In genomic region chr17:44518032-44518431, GRCh38 we compare ENCODE assay signal across 20 cellular contexts. TPM values are rescaled to one million over a fixed set of nuclear protein-coding genes. Genes with fewer than 3 reads are reported as not detected.
A peak's percentile ranks its signal among the peaks of the same experiment; 100 is the strongest.
DNase-seq lines count a peak whose midpoint lies in the region; ATAC-seq, FAIRE-seq and TF ChIP-seq lines count a peak whose summit lies in the region.
"Had no signal": no experiment of that assay in that cellular context is flagged by ENCODE, and none has a peak within 500 bp of the region (broad histone marks: within the 10 kb centered on the region; RNA-seq: fewer than 3 reads in every experiment).

No MANE protein-coding gene starts in this region.

- TF ChIP-seq EP300 in A549 (IDR thresholded peaks at IDR 0.05): no peak

- FAIRE-seq in A549 (lab: Jason Lieb, UNC): no peak

- DNase-seq in A549 (ENCODE audit: low read depth in 1 of 2, low spot score in 1 of 2): no peak
- peak; percentile 54 for DNase-seq in HK-2 (ENCODE audit: unreplicated experiment)
- peak; percentile 54 to 59 for DNase-seq in cardiac fibroblast (ENCODE audit: low read depth in 2 of 2)
- DNase-seq in kidney epithelial cell (ENCODE audit: low read depth): peak; percentile 43
- DNase-seq in NCI-H524 treated with DMSO at 0.1 percent for 48 hours (lab: John Stamatoyannopoulos, UW): no peak
- no peak for DNase-seq in stimulated activated naive CD4-positive, alpha-beta T cell treated with Interleukin-2 at 50 U/mL for 16 hours (lab: John Stamatoyannopoulos, UW)
- no peak for DNase-seq in NCI-H2081 (lab: John Stamatoyannopoulos, UW)
- DNase-seq: 8988T; activated CD4-positive, CD25-positive, alpha-beta regulatory T cell treated with anti-CD3 and anti-CD28 coated beads, Interleukin-2, amount 50 U/mL, for 72 hours; activated effector memory CD4-positive, alpha-beta T cell treated with Interleukin-2 at 50 U/mL for 16 hours; amniotic stem cell; CD4-positive, alpha-beta T cell; naive thymus-derived CD8-positive, alpha-beta T cell; NCI-H510A treated with DMSO at 0.1 percent for 48 hours; T-helper 9 cell; trophoblast cell had no signal

- peak overlapping the region in 1 of 2 experiments; percentile 12; a peak in 1 of 6 replicates for H3K27ac ChIP-seq in A549
- H3K27ac ChIP-seq: SJSA1 had no signal

- H3K36me3 ChIP-seq in kidney epithelial cell (ENCODE audit: control insufficient read depth, insufficient read depth, low read length): no peaks in the 10 kb centered on the region
- H3K36me3 ChIP-seq: SJSA1 had no signal

- 19% methylated on average over 3 of the region's 3 CpGs for WGBS in A549 (ENCODE audit: missing lambda C conversion rate)

- no peak overlapping the region for H3K4me3 ChIP-seq in A549
- H3K4me3 ChIP-seq in cardiac fibroblast (replicated peaks in 1 of 2; ENCODE audit: low read depth in 2 of 2, low read length in 2 of 2): no peak overlapping the region
- no peak overlapping the region for H3K4me3 ChIP-seq in kidney epithelial cell (ENCODE audit: low read depth, low read length)
- H3K4me3 ChIP-seq: lung, SJSA1 had no signal

- TF ChIP-seq CTCF in A549 (IDR thresholded peaks at IDR 0.05): no peak
- no peak for TF ChIP-seq CTCF in cardiac fibroblast (IDR thresholded peaks at IDR 0.05; ENCODE audit: low read depth, low read length)
- no peak for TF ChIP-seq CTCF in kidney epithelial cell (IDR thresholded peaks at IDR 0.05; ENCODE audit: insufficient read depth, low read length, poor library complexity, severe bottlenecking)

- H3K4me1 ChIP-seq in A549: peaks cover 6% of the 10 kb centered on the region; the same call in 1 of the 3 replicates

- no peak for TF ChIP-seq POLR2A in A549 (IDR thresholded peaks at IDR 0.05; ENCODE audit: low read length)

- TF ChIP-seq RAD21 in A549 (conservative IDR thresholded peaks at IDR 0.05 in 1 of 2, IDR thresholded peaks at IDR 0.05 in 1 of 2): no peak

- no peaks in the 10 kb centered on the region for H3K27me3 ChIP-seq in kidney epithelial cell (ENCODE audit: control insufficient read depth, insufficient read depth, low read length)
- H3K27me3 ChIP-seq: SJSA1 had no signal

- ATAC-seq in A549 (peak in 1 of 2 experiments; percentile 50; a peak in 2 of 6 replicates), GM19397 (IDR thresholded peaks at IDR 0.05; ENCODE audit: unreplicated experiment) (no peak)
- ATAC-seq: naive thymus-derived CD8-positive, alpha-beta T cell; stimulated activated memory B cell treated with anti-CD40 and anti-IgM and Interleukin-4, amounts not matched to agents 10 μg/mL and 1 μg/mL and 100 μg/mL, for 72 hours had no signal

- POLR2A ChIA-PET in A549 (lab: Yijun Ruan, JAX): no interaction called here

- CTCF ChIA-PET in A549 (lab: Yijun Ruan, JAX): interaction anchor here (0.7 to 1.2 kb wide), 3 partner anchors 15 to 125 kb away, joined by 3 to 4 read pairs (median 3); no protein-coding TSS in a partner anchor

- H3K4me2 ChIP-seq in A549: 0 out of 3 replicates have a peak overlapping the region, but pooled peaks have one; percentile 22

- H3K9me3 ChIP-seq in A549: no peaks in the 10 kb centered on the region
- H3K9me3 ChIP-seq: SJSA1 had no signal

TF ChIP-seq in A549, 52 proteins besides CTCF, POLR2A, EP300 and RAD21:
- TF ChIP-seq HDAC2 (IDR thresholded peaks at IDR 0.05): no peak
- TF ChIP-seq MAZ (IDR thresholded peaks at IDR 0.05; ENCODE audit: borderline replicate concordance, low read depth, low read length): no peak
- no peak for TF ChIP-seq TFCP2L1 (CRISPR knock-in tag; IDR thresholded peaks at IDR 0.05)
- no peak for TF ChIP-seq ZC3H11A (IDR thresholded peaks at IDR 0.05)
- TF ChIP-seq ZNF302 (CRISPR knock-in tag; IDR thresholded peaks at IDR 0.05): no peak
- TF ChIP-seq KDM5A (IDR thresholded peaks at IDR 0.05): no peak
- TF ChIP-seq CHD2 (IDR thresholded peaks at IDR 0.05; ENCODE audit: low read length, partially characterized antibody): no peak
- TF ChIP-seq ZFP36 (IDR thresholded peaks at IDR 0.05; ENCODE audit: borderline replicate concordance, partially characterized antibody): no peak
- no peak for TF ChIP-seq RARB (CRISPR knock-in tag; IDR thresholded peaks at IDR 0.05)
- no peak for TF ChIP-seq BHLHE40 (IDR thresholded peaks at IDR 0.05; ENCODE audit: low read depth, low read length)
- no peak for TF ChIP-seq CBX2 (IDR thresholded peaks at IDR 0.05; ENCODE audit: borderline replicate concordance, low read depth)
- no peak for TF ChIP-seq NFE2L2 (conservative IDR thresholded peaks at IDR 0.05; ENCODE audit: low read length)
- TF ChIP-seq REST (IDR thresholded peaks at IDR 0.05): no peak
TF ChIP-seq in A549: peak in this region for 0.

RNA-seq across cellular contexts. Expression of gene GPATCH8, which starts 14.8 kb away (rescaled TPM):
- 24.9 and 27.3 TPM in 2 replicates for polyA plus RNA-seq in A549 (2011; rRNA removed)
- polyA plus RNA-seq in A549 (2012; cell fraction: cytosol; rRNA removed): 10.2 and 11.2 TPM in 2 replicates
- 28.3 and 30.8 TPM in 2 replicates for polyA plus RNA-seq in A549 (2012; cell fraction: nucleus; rRNA removed)
- 20.6 to 21.7 TPM (median 21.7 TPM) in 3 replicates for polyA plus RNA-seq in A549 (2017; fragmentation: RNase III; extraction: RNeasy Plus Mini Kit Qiagen cat#74134 plus additional on column Dnase treatment)
- 24.0 and 25.0 TPM in 2 replicates for polyA minus RNA-seq in A549 (2011; rRNA and poly(A)+ RNA removed)
- 30.9 and 34.9 TPM in 2 replicates for total RNA-seq in kidney epithelial cell

RNA-seq across cellular contexts. Expression of gene FZD2, which starts 39.3 kb away (rescaled TPM):
- polyA plus RNA-seq in A549 (2011; rRNA removed) (25.8 and 26.9 TPM in 2 replicates), A549 (2017; fragmentation: RNase III; extraction: RNeasy Plus Mini Kit Qiagen cat#74134 plus additional on column Dnase treatment) (42.0 to 62.4 TPM (median 54.9 TPM) in 3 replicates)
- polyA plus RNA-seq in A549 (2012; cell fraction: cytosol; rRNA removed): 61.7 and 106 TPM in 2 replicates
- polyA plus RNA-seq in A549 (2012; cell fraction: nucleus; rRNA removed): 144 and 234 TPM in 2 replicates
- 33.1 and 61.1 TPM in 2 replicates for polyA minus RNA-seq in A549 (2011; rRNA and poly(A)+ RNA removed)
- total RNA-seq in kidney epithelial cell: 8.1 and 11.2 TPM in 2 replicates
- total RNA-seq: CD4-positive, alpha-beta T cell had no signal

Comparison
In these comparisons a context has a peak if more than half of its experiments do, and no peak if none do; other contexts are left out.
1. DNase-seq: peak in HK-2 (single experiment), cardiac fibroblast (2 of 2) and kidney epithelial cell (single experiment); none in A549 (0 of 2), NCI-H524 treated with DMSO at 0.1 percent for 48 hours (single experiment), stimulated activated naive CD4-positive, alpha-beta T cell treated with Interleukin-2 at 50 U/mL for 16 hours (single experiment) and NCI-H2081 (0 of 2).